Comparison of ENCODE assay signal across 14 cellular contexts in the genomic region with DNA sequence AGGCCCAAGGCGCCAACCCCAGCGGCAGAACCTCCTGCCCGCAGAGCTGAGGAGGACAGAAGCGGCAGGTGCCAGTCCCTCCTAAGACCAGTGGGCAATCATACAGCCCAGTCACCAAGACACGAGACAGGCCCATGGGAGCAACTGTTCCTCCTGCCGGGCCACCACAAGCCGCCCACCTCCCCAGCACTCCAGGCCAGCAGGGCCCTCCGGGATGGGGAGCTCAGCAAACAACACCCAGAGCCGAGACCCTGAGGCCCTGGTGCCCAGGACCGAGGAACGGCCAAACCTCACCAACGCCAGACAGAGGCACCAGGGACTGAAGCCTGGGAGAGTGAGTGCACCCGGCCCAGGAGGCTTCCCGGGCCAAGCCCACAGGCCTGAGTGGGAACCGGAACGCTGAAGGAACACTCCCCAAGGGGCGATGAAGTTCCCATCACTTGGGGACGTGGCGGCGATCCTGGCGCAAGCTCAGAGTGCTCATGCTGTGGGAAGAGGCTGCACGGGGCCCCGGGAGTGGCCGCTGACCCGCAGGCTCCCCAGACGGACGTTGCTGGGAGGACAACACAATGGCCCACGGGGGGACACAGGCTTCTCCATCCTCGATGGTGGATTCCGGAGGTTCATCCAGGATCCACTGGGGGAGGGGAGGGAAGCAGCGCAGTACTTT. TPM values are rescaled to one million over a fixed set of nuclear protein-coding genes. Genes with fewer than 3 reads are reported as not detected.
A peak's percentile ranks its signal among the peaks of the same experiment; 100 is the strongest.
DNase-seq lines count a peak whose midpoint lies in the region; ATAC-seq and TF ChIP-seq lines count a peak whose summit lies in the region.
"Had no signal": no experiment of that assay in that cellular context is flagged by ENCODE, and none has a peak within 500 bp of the region (broad histone marks: within the 10 kb centered on the region; RNA-seq: fewer than 3 reads in every experiment).

No MANE protein-coding gene starts in this region.

- peaks cover 10% of the 10 kb centered on the region for H4K20me1 ChIP-seq in GM23338 (replicated peaks; ENCODE audit: insufficient read depth)
- peaks cover 25% of the 10 kb centered on the region; the same call in 1 of the 2 replicates for H4K20me1 ChIP-seq in Karpas-422 (ENCODE audit: insufficient read depth, low read depth, low read length)

- no peaks in the 10 kb centered on the region for H3K9me3 Mint-ChIP-seq in GM23338
- H3K9me3 Mint-ChIP-seq in activated CD4-positive, alpha-beta T cell treated with anti-CD3 and anti-CD28 coated beads, Interleukin-2, amount 10 ng/mL, durations not matched to agents 24 days and 14 days, result no peaks in the 10 kb centered on the region
- H3K9me3 Mint-ChIP-seq: activated T-cell treated with anti-CD3 and anti-CD28 coated beads, Interleukin-2, amount 50 U/mL, for 4 hours had no signal

- H2AFZ ChIP-seq in GM23338, result no peak overlapping the region
- H2AFZ ChIP-seq in Karpas-422 (ENCODE audit: low read length), result no peak overlapping the region

- H3K27me3 ChIP-seq in GM23338 (ENCODE audit: insufficient read depth) (no peaks in the 10 kb centered on the region), esophagus muscularis mucosa (no peaks in the 10 kb centered on the region), lower lobe of right lung (ENCODE audit: low read depth) (no peaks in the 10 kb centered on the region), stomach (no peaks in the 10 kb centered on the region), Karpas-422 (ENCODE audit: low read length) (no peaks in the 10 kb centered on the region)
- H3K27me3 ChIP-seq: foreskin keratinocyte had no signal

- TF ChIP-seq CTCF in GM23338 (conservative IDR thresholded peaks at IDR 0.05; ENCODE audit: low read depth in 2 of 2) (no peak), esophagus muscularis mucosa (IDR thresholded peaks at IDR 0.05) (no peak), lower lobe of right lung (IDR thresholded peaks at IDR 0.05) (no peak), stomach (IDR thresholded peaks at IDR 0.05) (no peak)

- H3K79me2 ChIP-seq in GM23338 (replicated peaks; ENCODE audit: insufficient read depth) (peaks cover 64% of the 10 kb centered on the region), Karpas-422 (ENCODE audit: low read length) (no peaks in the 10 kb centered on the region)

- H3K9ac ChIP-seq in Karpas-422 (ENCODE audit: low read length), result no peak overlapping the region

- TF ChIP-seq POLR2A in esophagus muscularis mucosa (IDR thresholded peaks at IDR 0.05; ENCODE audit: low read depth) (no peak), stomach (IDR thresholded peaks at IDR 0.05) (no peak)

- no peak overlapping the region for H3K4me3 ChIP-seq in GM23338
- H3K4me3 ChIP-seq in esophagus muscularis mucosa, result peak overlapping the region in 2 of 4 donors; percentile 28 to 47
- no peak overlapping the region for H3K4me3 ChIP-seq in lower lobe of right lung
- H3K4me3 ChIP-seq in stomach, result no peak overlapping the region
- no peak overlapping the region for H3K4me3 ChIP-seq in Karpas-422 (ENCODE audit: low read length)

- H3F3A ChIP-seq in GM23338 (replicated peaks; ENCODE audit: low read depth), result 0 out of 2 replicates have a peak, but pooled peaks cover 4% of the 10 kb centered on the region

- H3K27ac Mint-ChIP-seq in GM23338, result peak overlapping the region; percentile 81
- no peak overlapping the region for H3K27ac Mint-ChIP-seq in activated CD4-positive, alpha-beta T cell treated with anti-CD3 and anti-CD28 coated beads, Interleukin-2, amount 10 ng/mL, durations not matched to agents 24 days and 14 days
- H3K27ac Mint-ChIP-seq: T-helper 17 cell had no signal

- no peak overlapping the region for H3K4me2 ChIP-seq in GM23338
- H3K4me2 ChIP-seq in Karpas-422 (ENCODE audit: low read depth, low read length, poor library complexity, severe bottlenecking), result no peak overlapping the region

- TF ChIP-seq EP300 in esophagus muscularis mucosa (IDR thresholded peaks at IDR 0.05) (no peak), stomach (IDR thresholded peaks at IDR 0.05) (no peak)

- WGBS in esophagus muscularis mucosa, result 72% methylated on average over 6 of the region's 31 CpGs
- 69 to 81% (median 78%) methylated on average over 28 to 31 of the region's 31 CpGs for WGBS in stomach, 5 donors

- H3K4me1 Mint-ChIP-seq in GM23338, result peaks cover 16% of the 10 kb centered on the region
- peaks cover 8% of the 10 kb centered on the region for H3K4me1 Mint-ChIP-seq in activated CD4-positive, alpha-beta T cell treated with anti-CD3 and anti-CD28 coated beads, Interleukin-2, amount 10 ng/mL, durations not matched to agents 24 days and 14 days

- DNase-seq in GM23338 (ENCODE audit: low spot score) (no peak), esophagus muscularis mucosa (ENCODE audit: extremely low spot score) (no peak), lower lobe of right lung (peak; percentile 43), stomach (no peak), Karpas-422 (no peak), LoVo (ENCODE audit: low spot score) (no peak)
- no peak for DNase-seq in activated CD4-positive, alpha-beta T cell treated with anti-CD3 and anti-CD28 coated beads, Interleukin-2, amount 10 ng/mL, durations not matched to agents 24 days and 14 days
- DNase-seq in activated naive CD4-positive, alpha-beta T cell treated with anti-CD3 and anti-CD28 coated beads, Interleukin-2, amount 50 U/mL, for 16 hours, result no peak
- DNase-seq: activated CD4-positive, alpha-beta T cell treated with anti-CD3 and anti-CD28 coated beads for 4 hours; activated T-cell treated with anti-CD3 and anti-CD28 coated beads, Interleukin-2, amount 50 U/mL, for 4 hours; DMS153; foreskin keratinocyte; NCI-H2029 treated with DMSO at 0.1 percent for 48 hours; T-helper 17 cell had no signal

- H3K27ac ChIP-seq in GM23338 (ENCODE audit: low read depth) (peak overlapping the region; percentile 26; the same call in 1 of the 2 replicates), esophagus muscularis mucosa (replicated peaks in 1 of 4) (peak overlapping the region; percentile 74 to 84 (median 79)), lower lobe of right lung (peak overlapping the region; percentile 59), stomach (peak overlapping the region; percentile 43 to 87 (median 86)), Karpas-422 (ENCODE audit: low read length) (no peak overlapping the region)
- H3K27ac ChIP-seq: foreskin keratinocyte had no signal

- peaks cover 16% of the 10 kb centered on the region for H3K36me3 Mint-ChIP-seq in GM23338 (ENCODE audit: low read depth)
- no peaks in the 10 kb centered on the region for H3K36me3 Mint-ChIP-seq in activated CD4-positive, alpha-beta T cell treated with anti-CD3 and anti-CD28 coated beads, Interleukin-2, amount 10 ng/mL, durations not matched to agents 24 days and 14 days (ENCODE audit: low read depth)

- H3K4me1 ChIP-seq in GM23338 (ENCODE audit: insufficient read depth) (peaks cover 4% of the 10 kb centered on the region), esophagus muscularis mucosa (peaks cover 19 to 36% (median 27%) of the 10 kb centered on the region in 4 donors), lower lobe of right lung (no peaks in the 10 kb centered on the region), stomach (peaks cover 16 to 33% (median 28%) of the 10 kb centered on the region in 4 donors), Karpas-422 (ENCODE audit: low read length) (peaks cover 9% of the 10 kb centered on the region)
- H3K4me1 ChIP-seq: foreskin keratinocyte had no signal

- H3K27me3 Mint-ChIP-seq in GM23338 (ENCODE audit: insufficient read depth, low read depth, poor library complexity), result peaks cover 2% of the 10 kb centered on the region
- H3K27me3 Mint-ChIP-seq in activated CD4-positive, alpha-beta T cell treated with anti-CD3 and anti-CD28 coated beads, Interleukin-2, amount 10 ng/mL, durations not matched to agents 24 days and 14 days, result no peaks in the 10 kb centered on the region
- H3K27me3 Mint-ChIP-seq: T-helper 17 cell had no signal

- H3K9me3 ChIP-seq in esophagus muscularis mucosa (no peaks in the 10 kb centered on the region), lower lobe of right lung (no peaks in the 10 kb centered on the region), stomach (no peaks in the 10 kb centered on the region), Karpas-422 (ENCODE audit: low read length) (no peaks in the 10 kb centered on the region)

- H3K4me3 Mint-ChIP-seq in GM23338, result no peak overlapping the region
- no peak overlapping the region for H3K4me3 Mint-ChIP-seq in activated CD4-positive, alpha-beta T cell treated with anti-CD3 and anti-CD28 coated beads, Interleukin-2, amount 10 ng/mL, durations not matched to agents 24 days and 14 days
- H3K4me3 Mint-ChIP-seq: activated T-cell treated with anti-CD3 and anti-CD28 coated beads, Interleukin-2, amount 50 U/mL, for 4 hours; T-helper 17 cell had no signal

- no peak for ATAC-seq in GM23338
- peak in 1 of 2 donors; percentile 16 for ATAC-seq in lower lobe of right lung
- ATAC-seq: activated T-cell treated with anti-CD3 and anti-CD28 coated beads, Interleukin-2, amount 50 U/mL, for 4 hours; foreskin keratinocyte; T-helper 17 cell had no signal

- H3K9me2 ChIP-seq in GM23338 (ENCODE audit: insufficient read depth), result no peaks in the 10 kb centered on the region
- H3K9me2 ChIP-seq in Karpas-422 (replicated peaks; ENCODE audit: insufficient read depth, low read length), result no peaks in the 10 kb centered on the region

- H3K36me3 ChIP-seq in GM23338 (ENCODE audit: insufficient read depth) (0 out of 2 replicates have a peak, but pooled peaks cover 5% of the 10 kb centered on the region), esophagus muscularis mucosa (peaks cover 0 to 18% (median 13%) of the 10 kb centered on the region in 4 donors), lower lobe of right lung (peaks cover 19% of the 10 kb centered on the region), stomach (peaks cover 0 to 20% (median 8%) of the 10 kb centered on the region in 4 donors), Karpas-422 (ENCODE audit: insufficient read depth, low read length) (no peaks in the 10 kb centered on the region)

- intact Hi-C loops in esophagus muscularis mucosa (cut with DNase I), result loop anchor here (2.0 kb wide), 1 partner anchor 34 kb away; a partner anchor contains a TSS
- intact Hi-C loops in lower lobe of right lung (cut with DNase I), result no loop called here
- intact Hi-C loops in stomach (cut with DNase I; ENCODE audit: low total_unique reads), result no loop called here
- intact Hi-C loops in activated CD4-positive, alpha-beta T cell treated with anti-CD3 and anti-CD28 coated beads, Interleukin-2, amount 10 ng/mL, durations not matched to agents 24 days and 14 days (cut with micrococcal nuclease), result no loop called here

RNA-seq across cellular contexts. Expression of a gene that starts 35.1 kb away (rescaled TPM):
- 2.8 TPM in 1 of 2 replicates, not detected in the other for total RNA-seq in GM23338 (2014; rRNA removed; shearing (Covaris generic))
- polyA plus RNA-seq in GM23338 (2016; fragmentation: Nextera tagmentation; extraction: Ambion mirVana) (0.42 and 0.89 TPM in 2 replicates), stomach (10 to 100 TPM; 21.9 to 31.2 (median 26.0) TPM)
- total RNA-seq in esophagus muscularis mucosa (10 to 100 TPM in 2 of 4 donors, 1 to 10 TPM in 2; 4.6 to 19.9 (median 11.0) TPM), lower lobe of right lung (26.0 TPM), stomach (10 to 100 TPM in 2 of 5 donors, 1 to 10 TPM in 1, under 1 TPM in 1, not detected in 1; 0.58 to 18.3 (median 9.7) TPM)
- not detected in 2 replicates for total RNA-seq in Karpas-422 (2014; rRNA removed; shearing (Covaris generic); ENCODE audit: low replicate concordance)
- 0.09 TPM in 1 of 2 replicates, not detected in the other for total RNA-seq in activated CD4-positive, alpha-beta T cell treated with anti-CD3 and anti-CD28 coated beads, Interleukin-2, amount 10 ng/mL, durations not matched to agents 24 days and 14 days

RNA-seq across cellular contexts. Expression of a gene that starts 37.0 kb away (rescaled TPM):
- 14.4 and 15.3 TPM in 2 replicates for total RNA-seq in GM23338 (2014; rRNA removed; shearing (Covaris generic))
- polyA plus RNA-seq in GM23338 (2016; fragmentation: Nextera tagmentation; extraction: Ambion mirVana), result 29.2 and 30.3 TPM in 2 replicates
- 10 to 100 TPM; 24.3 to 27.5 (median 25.5) TPM for total RNA-seq in esophagus muscularis mucosa
- total RNA-seq in lower lobe of right lung, result 14.8 TPM
- total RNA-seq in stomach, result 10 to 100 TPM in 4 of 5 donors, under 1 TPM in 1; 0.89 to 44.9 (median 20.2) TPM
- 10 to 100 TPM; 37.4 to 93.6 (median 53.1) TPM for polyA plus RNA-seq in stomach
- total RNA-seq in Karpas-422 (2014; rRNA removed; shearing (Covaris generic); ENCODE audit: low replicate concordance), result 5.2 and 11.5 TPM in 2 replicates
- total RNA-seq in activated CD4-positive, alpha-beta T cell treated with anti-CD3 and anti-CD28 coated beads, Interleukin-2, amount 10 ng/mL, durations not matched to agents 24 days and 14 days, result 19.9 and 24.2 TPM in 2 replicates
